1 cellular context compared by ENCODE assay signal in genomic region chr11:72741429-72741833, GRCh38.
TF ChIP-seq lines count a peak whose summit lies in the region.

No MANE protein-coding gene starts in this region.

TF ChIP-seq in SK-N-SH, 30 proteins besides CTCF, POLR2A, EP300 and RAD21 (continued from another document):
- TF ChIP-seq USF1 (IDR thresholded peaks at IDR 0.05; ENCODE audit: borderline replicate concordance, low read depth) (no peak), CHD2 (IDR thresholded peaks at IDR 0.05; ENCODE audit: low read length, partially characterized antibody) (no peak), YY1 (IDR thresholded peaks at IDR 0.05; ENCODE audit: low read depth) (no peak), USF2 (IDR thresholded peaks at IDR 0.05; ENCODE audit: borderline replicate concordance, low read depth, low read length) (no peak), REST (IDR thresholded peaks at IDR 0.05; ENCODE audit: low read depth, low read length) (no peak), SIN3A (IDR thresholded peaks at IDR 0.05; ENCODE audit: borderline replicate concordance, low read depth, low read length) (no peak), ELF1 (IDR thresholded peaks at IDR 0.05) (no peak)
